In the genomic region with DNA sequence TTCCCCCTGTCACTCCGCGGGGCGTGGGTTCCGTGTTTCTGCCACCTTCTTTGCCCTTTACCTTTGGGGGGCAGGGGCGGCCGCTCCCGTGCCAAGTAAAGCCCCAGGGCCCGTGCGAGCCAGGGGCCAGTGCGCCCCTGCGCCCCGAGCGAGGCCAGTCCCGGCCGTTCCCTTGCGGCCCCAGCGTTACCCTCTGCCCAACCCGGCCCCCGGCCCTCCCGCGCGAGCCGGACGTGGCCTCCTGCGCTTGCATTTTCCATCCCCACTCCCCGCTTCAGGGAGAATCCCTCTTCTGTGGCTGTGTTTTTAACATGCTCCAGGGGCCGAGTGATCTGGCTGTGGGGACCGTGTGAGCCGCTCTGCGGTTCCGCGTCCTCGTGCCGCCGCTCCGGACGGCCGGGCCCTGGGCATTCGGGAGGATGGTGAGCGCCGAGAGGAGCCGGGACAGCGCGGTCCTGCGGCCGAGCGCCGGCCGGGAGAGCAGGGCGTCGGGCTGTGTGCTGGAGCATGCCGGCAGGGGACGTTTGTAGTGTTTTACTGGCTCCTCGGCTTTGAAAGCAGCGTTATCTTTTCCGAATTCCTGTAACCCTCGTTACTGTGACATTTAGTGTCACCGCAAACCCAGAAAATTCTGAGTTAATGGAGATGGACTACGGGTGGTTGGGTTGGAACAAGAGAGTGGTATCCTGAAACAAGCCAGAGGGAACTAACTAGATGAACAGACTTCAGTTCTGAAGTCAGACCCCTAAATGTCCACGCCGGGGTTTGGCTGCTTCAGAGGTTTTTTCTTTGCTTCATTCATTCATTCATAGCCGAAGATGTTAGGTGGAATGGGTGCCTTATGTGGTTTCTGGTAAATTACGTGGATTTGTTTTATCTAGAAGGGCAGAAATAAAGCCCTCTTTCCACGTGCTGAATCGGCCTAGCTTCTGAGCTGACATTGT, we compare ENCODE assay signal across 1 cellular context.
TF ChIP-seq lines count a peak whose summit lies in the region.

No MANE protein-coding gene starts in this region.

TF ChIP-seq in K562, 482 proteins besides CTCF, POLR2A, EP300 and RAD21 (continued from another document and continues in another):
- TF ChIP-seq SAFB2 (IDR thresholded peaks at IDR 0.05; ENCODE audit: borderline replicate concordance, low read depth, low read length, severe bottlenecking) (no peak), TSC22D4 (tag; IDR thresholded peaks at IDR 0.05) (no peak), CBFB (CRISPR knock-in tag; IDR thresholded peaks at IDR 0.05) (peak; percentile 51; the same call in 1 of the 2 replicates), BCL6 (CRISPR knock-in tag; IDR thresholded peaks at IDR 0.05) (no peak), ZKSCAN8 (CRISPR knock-in tag; IDR thresholded peaks at IDR 0.05) (no peak), KLF6 (CRISPR knock-in tag; IDR thresholded peaks at IDR 0.05; ENCODE audit: borderline replicate concordance) (no peak), ARHGAP35 (IDR thresholded peaks at IDR 0.05; ENCODE audit: partially characterized antibody) (no peak), SMAD4 (CRISPR knock-in tag; conservative IDR thresholded peaks at IDR 0.05) (peak; percentile 44), RFX1 (IDR thresholded peaks at IDR 0.05) (no peak), SREBF1 (IDR thresholded peaks at IDR 0.05; ENCODE audit: borderline replicate concordance, low read depth, low read length) (no peak), EGR1 (conservative IDR thresholded peaks at IDR 0.05) (no peak), TOE1 (IDR thresholded peaks at IDR 0.05; ENCODE audit: borderline replicate concordance) (no peak), TOE1 (CRISPR knock-in tag; IDR thresholded peaks at IDR 0.05; ENCODE audit: borderline replicate concordance, low read depth) (no peak), CBFA2T3 (IDR thresholded peaks at IDR 0.05) (no peak), SMARCC2 (IDR thresholded peaks at IDR 0.05; ENCODE audit: low read depth) (no peak), ZNF41 (CRISPR knock-in tag; conservative IDR thresholded peaks at IDR 0.05) (no peak), GATA2 (CRISPR knock-in tag; IDR thresholded peaks at IDR 0.05) (no peak), HDAC8 (tag; IDR thresholded peaks at IDR 0.05) (no peak), MTF1 (CRISPR knock-in tag; IDR thresholded peaks at IDR 0.05; ENCODE audit: borderline replicate concordance) (no peak), SRF (CRISPR knock-in tag; IDR thresholded peaks at IDR 0.05) (no peak), KLF10 (CRISPR knock-in tag; IDR thresholded peaks at IDR 0.05) (no peak), ZNF696 (CRISPR knock-in tag; conservative IDR thresholded peaks at IDR 0.05) (no peak), ZNF217 (CRISPR knock-in tag; IDR thresholded peaks at IDR 0.05) (no peak), ARID1B (IDR thresholded peaks at IDR 0.05) (no peak), SMARCE1 (IDR thresholded peaks at IDR 0.05) (no peak), NFIX (CRISPR knock-in tag; IDR thresholded peaks at IDR 0.05; ENCODE audit: low read depth) (no peak), ZNF282 (CRISPR knock-in tag; IDR thresholded peaks at IDR 0.05) (0 out of 2 replicates have a peak, but pooled peaks have one; percentile 50), SRSF7 (optimal IDR thresholded peaks at IDR 0.05; ENCODE audit: low read depth, low read length) (no peak), NCOA1 (IDR thresholded peaks at IDR 0.05; ENCODE audit: low read depth) (no peak), ZNF140 (CRISPR knock-in tag; IDR thresholded peaks at IDR 0.05) (no peak), TAF9B (IDR thresholded peaks at IDR 0.05; ENCODE audit: partially characterized antibody) (no peak), ZNF3 (CRISPR knock-in tag; IDR thresholded peaks at IDR 0.05) (no peak), ZNF224 (CRISPR knock-in tag; IDR thresholded peaks at IDR 0.05) (peak; percentile 35; the same call in 1 of the 2 replicates), NCOA6 (IDR thresholded peaks at IDR 0.05) (no peak), TAL1 (IDR thresholded peaks at IDR 0.05) (no peak), CEBPG (CRISPR knock-in tag; IDR thresholded peaks at IDR 0.05) (no peak), CEBPG (tag; conservative IDR thresholded peaks at IDR 0.05 in 1 of 2, IDR thresholded peaks at IDR 0.05 in 1 of 2) (no peak), ZNF324 (CRISPR knock-in tag; IDR thresholded peaks at IDR 0.05) (no peak), RBFOX2 (IDR thresholded peaks at IDR 0.05; ENCODE audit: low read depth, low read length) (peak; percentile 72), ZNF143 (CRISPR knock-in tag; IDR thresholded peaks at IDR 0.05) (peak; percentile 17; the same call in 1 of the 2 replicates), HMG20A (CRISPR knock-in tag; conservative IDR thresholded peaks at IDR 0.05) (no peak), RNF2 (IDR thresholded peaks at IDR 0.05) (no peak), ZNF174 (CRISPR knock-in tag; IDR thresholded peaks at IDR 0.05) (no peak), HDAC1 (IDR thresholded peaks at IDR 0.05) (0 out of 4 replicates have a peak, but pooled peaks of 1 of the 2 experiments have one; percentile 26), RB1 (IDR thresholded peaks at IDR 0.05; ENCODE audit: low read depth) (no peak), ZBTB17 (CRISPR knock-in tag; IDR thresholded peaks at IDR 0.05) (peak; percentile 51; the same call in 1 of the 2 replicates)
- TF ChIP-seq, protein P1, sequence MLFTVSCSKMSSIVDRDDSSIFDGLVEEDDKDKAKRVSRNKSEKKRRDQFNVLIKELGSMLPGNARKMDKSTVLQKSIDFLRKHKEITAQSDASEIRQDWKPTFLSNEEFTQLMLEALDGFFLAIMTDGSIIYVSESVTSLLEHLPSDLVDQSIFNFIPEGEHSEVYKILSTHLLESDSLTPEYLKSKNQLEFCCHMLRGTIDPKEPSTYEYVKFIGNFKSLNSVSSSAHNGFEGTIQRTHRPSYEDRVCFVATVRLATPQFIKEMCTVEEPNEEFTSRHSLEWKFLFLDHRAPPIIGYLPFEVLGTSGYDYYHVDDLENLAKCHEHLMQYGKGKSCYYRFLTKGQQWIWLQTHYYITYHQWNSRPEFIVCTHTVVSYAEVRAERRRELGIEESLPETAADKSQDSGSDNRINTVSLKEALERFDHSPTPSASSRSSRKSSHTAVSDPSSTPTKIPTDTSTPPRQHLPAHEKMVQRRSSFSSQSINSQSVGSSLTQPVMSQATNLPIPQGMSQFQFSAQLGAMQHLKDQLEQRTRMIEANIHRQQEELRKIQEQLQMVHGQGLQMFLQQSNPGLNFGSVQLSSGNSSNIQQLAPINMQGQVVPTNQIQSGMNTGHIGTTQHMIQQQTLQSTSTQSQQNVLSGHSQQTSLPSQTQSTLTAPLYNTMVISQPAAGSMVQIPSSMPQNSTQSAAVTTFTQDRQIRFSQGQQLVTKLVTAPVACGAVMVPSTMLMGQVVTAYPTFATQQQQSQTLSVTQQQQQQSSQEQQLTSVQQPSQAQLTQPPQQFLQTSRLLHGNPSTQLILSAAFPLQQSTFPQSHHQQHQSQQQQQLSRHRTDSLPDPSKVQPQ (CRISPR knock-in tag; IDR thresholded peaks at IDR 0.05; ENCODE audit: borderline replicate concordance): no peak
- TF ChIP-seq, protein P2, sequence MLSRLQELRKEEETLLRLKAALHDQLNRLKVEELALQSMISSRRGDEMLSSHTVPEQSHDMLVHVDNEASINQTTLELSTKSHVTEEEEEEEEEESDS (CRISPR knock-in tag; IDR thresholded peaks at IDR 0.05): no peak
- TF ChIP-seq, protein P3, sequence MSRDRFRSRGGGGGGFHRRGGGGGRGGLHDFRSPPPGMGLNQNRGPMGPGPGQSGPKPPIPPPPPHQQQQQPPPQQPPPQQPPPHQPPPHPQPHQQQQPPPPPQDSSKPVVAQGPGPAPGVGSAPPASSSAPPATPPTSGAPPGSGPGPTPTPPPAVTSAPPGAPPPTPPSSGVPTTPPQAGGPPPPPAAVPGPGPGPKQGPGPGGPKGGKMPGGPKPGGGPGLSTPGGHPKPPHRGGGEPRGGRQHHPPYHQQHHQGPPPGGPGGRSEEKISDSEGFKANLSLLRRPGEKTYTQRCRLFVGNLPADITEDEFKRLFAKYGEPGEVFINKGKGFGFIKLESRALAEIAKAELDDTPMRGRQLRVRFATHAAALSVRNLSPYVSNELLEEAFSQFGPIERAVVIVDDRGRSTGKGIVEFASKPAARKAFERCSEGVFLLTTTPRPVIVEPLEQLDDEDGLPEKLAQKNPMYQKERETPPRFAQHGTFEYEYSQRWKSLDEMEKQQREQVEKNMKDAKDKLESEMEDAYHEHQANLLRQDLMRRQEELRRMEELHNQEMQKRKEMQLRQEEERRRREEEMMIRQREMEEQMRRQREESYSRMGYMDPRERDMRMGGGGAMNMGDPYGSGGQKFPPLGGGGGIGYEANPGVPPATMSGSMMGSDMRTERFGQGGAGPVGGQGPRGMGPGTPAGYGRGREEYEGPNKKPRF (IDR thresholded peaks at IDR 0.05; ENCODE audit: low read depth, low read length): no peak
- TF ChIP-seq, protein P4, sequence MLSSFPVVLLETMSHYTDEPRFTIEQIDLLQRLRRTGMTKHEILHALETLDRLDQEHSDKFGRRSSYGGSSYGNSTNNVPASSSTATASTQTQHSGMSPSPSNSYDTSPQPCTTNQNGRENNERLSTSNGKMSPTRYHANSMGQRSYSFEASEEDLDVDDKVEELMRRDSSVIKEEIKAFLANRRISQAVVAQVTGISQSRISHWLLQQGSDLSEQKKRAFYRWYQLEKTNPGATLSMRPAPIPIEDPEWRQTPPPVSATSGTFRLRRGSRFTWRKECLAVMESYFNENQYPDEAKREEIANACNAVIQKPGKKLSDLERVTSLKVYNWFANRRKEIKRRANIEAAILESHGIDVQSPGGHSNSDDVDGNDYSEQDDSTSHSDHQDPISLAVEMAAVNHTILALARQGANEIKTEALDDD (IDR thresholded peaks at IDR 0.05): peak; percentile 71
- TF ChIP-seq, protein P5, sequence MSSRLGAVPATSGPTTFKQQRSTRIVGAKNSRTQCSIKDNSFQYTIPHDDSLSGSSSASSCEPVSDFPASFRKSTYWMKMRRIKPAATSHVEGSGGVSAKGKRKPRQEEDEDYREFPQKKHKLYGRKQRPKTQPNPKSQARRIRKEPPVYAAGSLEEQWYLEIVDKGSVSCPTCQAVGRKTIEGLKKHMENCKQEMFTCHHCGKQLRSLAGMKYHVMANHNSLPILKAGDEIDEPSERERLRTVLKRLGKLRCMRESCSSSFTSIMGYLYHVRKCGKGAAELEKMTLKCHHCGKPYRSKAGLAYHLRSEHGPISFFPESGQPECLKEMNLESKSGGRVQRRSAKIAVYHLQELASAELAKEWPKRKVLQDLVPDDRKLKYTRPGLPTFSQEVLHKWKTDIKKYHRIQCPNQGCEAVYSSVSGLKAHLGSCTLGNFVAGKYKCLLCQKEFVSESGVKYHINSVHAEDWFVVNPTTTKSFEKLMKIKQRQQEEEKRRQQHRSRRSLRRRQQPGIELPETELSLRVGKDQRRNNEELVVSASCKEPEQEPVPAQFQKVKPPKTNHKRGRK (tag; IDR thresholded peaks at IDR 0.05): no peak
- TF ChIP-seq, protein P6, sequence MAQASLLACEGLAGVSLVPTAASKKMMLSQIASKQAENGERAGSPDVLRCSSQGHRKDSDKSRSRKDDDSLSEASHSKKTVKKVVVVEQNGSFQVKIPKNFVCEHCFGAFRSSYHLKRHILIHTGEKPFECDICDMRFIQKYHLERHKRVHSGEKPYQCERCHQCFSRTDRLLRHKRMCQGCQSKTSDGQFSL (CRISPR knock-in tag; IDR thresholded peaks at IDR 0.05): no peak
- TF ChIP-seq, protein P6 (tag; IDR thresholded peaks at IDR 0.05): no peak
- TF ChIP-seq, protein P7, sequence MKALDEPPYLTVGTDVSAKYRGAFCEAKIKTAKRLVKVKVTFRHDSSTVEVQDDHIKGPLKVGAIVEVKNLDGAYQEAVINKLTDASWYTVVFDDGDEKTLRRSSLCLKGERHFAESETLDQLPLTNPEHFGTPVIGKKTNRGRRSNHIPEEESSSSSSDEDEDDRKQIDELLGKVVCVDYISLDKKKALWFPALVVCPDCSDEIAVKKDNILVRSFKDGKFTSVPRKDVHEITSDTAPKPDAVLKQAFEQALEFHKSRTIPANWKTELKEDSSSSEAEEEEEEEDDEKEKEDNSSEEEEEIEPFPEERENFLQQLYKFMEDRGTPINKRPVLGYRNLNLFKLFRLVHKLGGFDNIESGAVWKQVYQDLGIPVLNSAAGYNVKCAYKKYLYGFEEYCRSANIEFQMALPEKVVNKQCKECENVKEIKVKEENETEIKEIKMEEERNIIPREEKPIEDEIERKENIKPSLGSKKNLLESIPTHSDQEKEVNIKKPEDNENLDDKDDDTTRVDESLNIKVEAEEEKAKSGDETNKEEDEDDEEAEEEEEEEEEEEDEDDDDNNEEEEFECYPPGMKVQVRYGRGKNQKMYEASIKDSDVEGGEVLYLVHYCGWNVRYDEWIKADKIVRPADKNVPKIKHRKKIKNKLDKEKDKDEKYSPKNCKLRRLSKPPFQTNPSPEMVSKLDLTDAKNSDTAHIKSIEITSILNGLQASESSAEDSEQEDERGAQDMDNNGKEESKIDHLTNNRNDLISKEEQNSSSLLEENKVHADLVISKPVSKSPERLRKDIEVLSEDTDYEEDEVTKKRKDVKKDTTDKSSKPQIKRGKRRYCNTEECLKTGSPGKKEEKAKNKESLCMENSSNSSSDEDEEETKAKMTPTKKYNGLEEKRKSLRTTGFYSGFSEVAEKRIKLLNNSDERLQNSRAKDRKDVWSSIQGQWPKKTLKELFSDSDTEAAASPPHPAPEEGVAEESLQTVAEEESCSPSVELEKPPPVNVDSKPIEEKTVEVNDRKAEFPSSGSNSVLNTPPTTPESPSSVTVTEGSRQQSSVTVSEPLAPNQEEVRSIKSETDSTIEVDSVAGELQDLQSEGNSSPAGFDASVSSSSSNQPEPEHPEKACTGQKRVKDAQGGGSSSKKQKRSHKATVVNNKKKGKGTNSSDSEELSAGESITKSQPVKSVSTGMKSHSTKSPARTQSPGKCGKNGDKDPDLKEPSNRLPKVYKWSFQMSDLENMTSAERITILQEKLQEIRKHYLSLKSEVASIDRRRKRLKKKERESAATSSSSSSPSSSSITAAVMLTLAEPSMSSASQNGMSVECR (CRISPR knock-in tag; IDR thresholded peaks at IDR 0.05): peak; percentile 78
- TF ChIP-seq, protein P8, sequence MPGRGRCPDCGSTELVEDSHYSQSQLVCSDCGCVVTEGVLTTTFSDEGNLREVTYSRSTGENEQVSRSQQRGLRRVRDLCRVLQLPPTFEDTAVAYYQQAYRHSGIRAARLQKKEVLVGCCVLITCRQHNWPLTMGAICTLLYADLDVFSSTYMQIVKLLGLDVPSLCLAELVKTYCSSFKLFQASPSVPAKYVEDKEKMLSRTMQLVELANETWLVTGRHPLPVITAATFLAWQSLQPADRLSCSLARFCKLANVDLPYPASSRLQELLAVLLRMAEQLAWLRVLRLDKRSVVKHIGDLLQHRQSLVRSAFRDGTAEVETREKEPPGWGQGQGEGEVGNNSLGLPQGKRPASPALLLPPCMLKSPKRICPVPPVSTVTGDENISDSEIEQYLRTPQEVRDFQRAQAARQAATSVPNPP (IDR thresholded peaks at IDR 0.05; ENCODE audit: borderline replicate concordance, insufficient read depth, insufficient read length): no peak
- TF ChIP-seq, protein P9, sequence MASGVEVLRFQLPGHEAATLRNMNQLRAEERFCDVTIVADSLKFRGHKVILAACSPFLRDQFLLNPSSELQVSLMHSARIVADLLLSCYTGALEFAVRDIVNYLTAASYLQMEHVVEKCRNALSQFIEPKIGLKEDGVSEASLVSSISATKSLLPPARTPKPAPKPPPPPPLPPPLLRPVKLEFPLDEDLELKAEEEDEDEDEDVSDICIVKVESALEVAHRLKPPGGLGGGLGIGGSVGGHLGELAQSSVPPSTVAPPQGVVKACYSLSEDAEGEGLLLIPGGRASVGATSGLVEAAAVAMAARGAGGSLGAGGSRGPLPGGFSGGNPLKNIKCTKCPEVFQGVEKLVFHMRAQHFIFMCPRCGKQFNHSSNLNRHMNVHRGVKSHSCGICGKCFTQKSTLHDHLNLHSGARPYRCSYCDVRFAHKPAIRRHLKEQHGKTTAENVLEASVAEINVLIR (CRISPR knock-in tag; IDR thresholded peaks at IDR 0.05): no peak
